16 cellular contexts compared by ENCODE assay signal in genomic region chr2:40507429-40507828, GRCh38. TPM values are rescaled to one million over a fixed set of nuclear protein-coding genes. Genes with fewer than 3 reads are reported as not detected.
DNase-seq lines count a peak whose midpoint lies in the region; ATAC-seq and TF ChIP-seq lines count a peak whose summit lies in the region.
"Had no signal": no experiment of that assay in that cellular context is flagged by ENCODE, and none has a peak within 500 bp of the region (broad histone marks: within the 10 kb centered on the region; RNA-seq: fewer than 3 reads in every experiment).

No MANE protein-coding gene starts in this region.

- H3K4me1 ChIP-seq in heart right ventricle = peaks cover 0 to 18% (median 4%) of the 10 kb centered on the region in 9 donors
- H3K4me1 ChIP-seq: HAP-1 had no signal

- no peaks in the 10 kb centered on the region for H3K27me3 Mint-ChIP-seq in stimulated activated naive B cell treated with anti-CD40 and anti-IgM and Interleukin-4, amounts not matched to agents 10 μg/mL and 1 μg/mL and 100 μg/mL, for 72 hours
- H3K27me3 Mint-ChIP-seq in activated T-helper 1 cell treated with anti-CD3 and anti-CD28 coated beads, Interleukin-12 subunit alpha, Interleukin-12 subunit beta, Interleukin-2, Interleukin-4 antibody, amounts not matched to agents 30 ng/mL and 10 ng/mL and 1 ng/mL, durations not matched to agents 14 hours and 24 hours and 36 hours (ENCODE audit: insufficient read depth) = no peaks in the 10 kb centered on the region

- ATAC-seq in heart right ventricle = no peak
- no peak for ATAC-seq in Right ventricle myocardium inferior
- ATAC-seq in GM21717 (IDR thresholded peaks at IDR 0.05; ENCODE audit: unreplicated experiment) = peak; percentile 91
- ATAC-seq in HG03469 (IDR thresholded peaks at IDR 0.05; ENCODE audit: unreplicated experiment) = peak; percentile 92
- ATAC-seq in stimulated activated naive B cell treated with anti-CD40 and anti-IgM and Interleukin-4, amounts not matched to agents 10 μg/mL and 1 μg/mL and 100 μg/mL, for 72 hours (replicated peaks) = peak; percentile 54 to 59

- intact Hi-C loops in heart right ventricle (cut with DNase I) (loop anchor here in 1 of 10 donors (5.0 kb wide), 1 partner anchor 50 kb away; no protein-coding TSS in a partner anchor), Right ventricle myocardium inferior (cut with DNase I) (loop anchor here (5.0 kb wide), 1 partner anchor 55 kb away; the partner anchor contains the start of gene SLC8A1)
- intact Hi-C loops in activated T-helper 1 cell treated with anti-CD3 and anti-CD28 coated beads, Interleukin-12 subunit alpha, Interleukin-12 subunit beta, Interleukin-2, Interleukin-4 antibody, amounts not matched to agents 30 ng/mL and 10 ng/mL and 1 ng/mL, durations not matched to agents 14 hours and 24 hours and 36 hours (cut with micrococcal nuclease) = no loop called here

- H3K4me3 ChIP-seq in heart right ventricle = peak overlapping the region in 5 of 10 donors; percentile 16 to 65 (median 58)
- H3K4me3 ChIP-seq: HAP-1, SK-N-MC had no signal

- no peak overlapping the region for H3K27ac Mint-ChIP-seq in stimulated activated naive B cell treated with anti-CD40 and anti-IgM and Interleukin-4, amounts not matched to agents 10 μg/mL and 1 μg/mL and 100 μg/mL, for 72 hours
- H3K27ac Mint-ChIP-seq in activated T-helper 1 cell treated with anti-CD3 and anti-CD28 coated beads, Interleukin-12 subunit alpha, Interleukin-12 subunit beta, Interleukin-2, Interleukin-4 antibody, amounts not matched to agents 30 ng/mL and 10 ng/mL and 1 ng/mL, durations not matched to agents 14 hours and 24 hours and 36 hours = no peak overlapping the region

- no peaks in the 10 kb centered on the region for H3K27me3 ChIP-seq in heart right ventricle

- peak overlapping the region in 7 of 10 donors; percentile 1 to 96 (median 30) for H3K27ac ChIP-seq in heart right ventricle
- H3K27ac ChIP-seq: SK-N-MC had no signal

- H3K9me3 ChIP-seq in heart right ventricle = no peaks in the 10 kb centered on the region
- H3K9me3 ChIP-seq: HAP-1 had no signal

- no peak overlapping the region for H3K4me3 Mint-ChIP-seq in stimulated activated naive B cell treated with anti-CD40 and anti-IgM and Interleukin-4, amounts not matched to agents 10 μg/mL and 1 μg/mL and 100 μg/mL, for 72 hours
- no peak overlapping the region for H3K4me3 Mint-ChIP-seq in activated T-helper 1 cell treated with anti-CD3 and anti-CD28 coated beads, Interleukin-12 subunit alpha, Interleukin-12 subunit beta, Interleukin-2, Interleukin-4 antibody, amounts not matched to agents 30 ng/mL and 10 ng/mL and 1 ng/mL, durations not matched to agents 14 hours and 24 hours and 36 hours

- no peak for TF ChIP-seq CTCF in heart right ventricle (IDR thresholded peaks at IDR 0.05)

- WGBS in heart right ventricle, 2 donors = 39 to 60% methylated on average over 1 of the region's 1 CpG

- DNase-seq in heart right ventricle (no peak), Right ventricle myocardium inferior (ENCODE audit: missing footprints) (no peak), dedifferentiated amniotic fluid mesenchymal stem cell (ENCODE audit: extremely low spot score) (no peak)
- no peak for DNase-seq in stimulated activated naive B cell treated with anti-CD40 and anti-IgM and Interleukin-4, amounts not matched to agents 10 μg/mL and 1 μg/mL and 100 μg/mL, for 72 hours
- DNase-seq in activated T-helper 1 cell treated with anti-CD3 and anti-CD28 coated beads, Interleukin-12 subunit alpha, Interleukin-12 subunit beta, Interleukin-2, Interleukin-4 antibody, amounts not matched to agents 30 ng/mL and 10 ng/mL and 1 ng/mL, durations not matched to agents 14 hours and 24 hours and 36 hours (ENCODE audit: low spot score) = no peak
- no peak for DNase-seq in stimulated activated CD4-positive, alpha-beta T cell treated with anti-CD3 and anti-CD28 coated beads, Interleukin-2, amount 100 ng/mL, for 24 hours
- DNase-seq: ACHN; activated T-cell treated with anti-CD3 and anti-CD28 coated beads, Interleukin-2, amount 50 U/mL, for 1 hour; anterior cingulate cortex; glutamatergic neuron; NCI-H1092 treated with DMSO at 0.1 percent for 48 hours; NCI-H510A had no signal

- H3K36me3 ChIP-seq in heart right ventricle = no peaks in the 10 kb centered on the region
- H3K36me3 ChIP-seq: HAP-1 had no signal

- no peaks in the 10 kb centered on the region for H3K36me3 Mint-ChIP-seq in stimulated activated naive B cell treated with anti-CD40 and anti-IgM and Interleukin-4, amounts not matched to agents 10 μg/mL and 1 μg/mL and 100 μg/mL, for 72 hours
- H3K36me3 Mint-ChIP-seq in activated T-helper 1 cell treated with anti-CD3 and anti-CD28 coated beads, Interleukin-12 subunit alpha, Interleukin-12 subunit beta, Interleukin-2, Interleukin-4 antibody, amounts not matched to agents 30 ng/mL and 10 ng/mL and 1 ng/mL, durations not matched to agents 14 hours and 24 hours and 36 hours (ENCODE audit: low read depth) = no peaks in the 10 kb centered on the region

- no peaks in the 10 kb centered on the region for H3K9me3 Mint-ChIP-seq in stimulated activated naive B cell treated with anti-CD40 and anti-IgM and Interleukin-4, amounts not matched to agents 10 μg/mL and 1 μg/mL and 100 μg/mL, for 72 hours
- no peaks in the 10 kb centered on the region for H3K9me3 Mint-ChIP-seq in activated T-helper 1 cell treated with anti-CD3 and anti-CD28 coated beads, Interleukin-12 subunit alpha, Interleukin-12 subunit beta, Interleukin-2, Interleukin-4 antibody, amounts not matched to agents 30 ng/mL and 10 ng/mL and 1 ng/mL, durations not matched to agents 14 hours and 24 hours and 36 hours

- no peaks in the 10 kb centered on the region for H3K4me1 Mint-ChIP-seq in stimulated activated naive B cell treated with anti-CD40 and anti-IgM and Interleukin-4, amounts not matched to agents 10 μg/mL and 1 μg/mL and 100 μg/mL, for 72 hours
- no peaks in the 10 kb centered on the region for H3K4me1 Mint-ChIP-seq in activated T-helper 1 cell treated with anti-CD3 and anti-CD28 coated beads, Interleukin-12 subunit alpha, Interleukin-12 subunit beta, Interleukin-2, Interleukin-4 antibody, amounts not matched to agents 30 ng/mL and 10 ng/mL and 1 ng/mL, durations not matched to agents 14 hours and 24 hours and 36 hours (ENCODE audit: low read depth)

RNA-seq across cellular contexts. Expression of gene SLC8A1, which starts 55.5 kb away (rescaled TPM):
- total RNA-seq in heart right ventricle = 1,000 to 10,000 TPM in 7 of 10 donors, 100 to 1,000 TPM in 3; 791 to 1,497 (median 1,148) TPM
- polyA plus RNA-seq in heart right ventricle = 10 to 100 TPM; 11.1 to 46.1 TPM
- 999 TPM for total RNA-seq in Right ventricle myocardium inferior
- 1.8 and 2.9 TPM in 2 replicates for total RNA-seq in activated T-helper 1 cell treated with anti-CD3 and anti-CD28 coated beads, Interleukin-12 subunit alpha, Interleukin-12 subunit beta, Interleukin-2, Interleukin-4 antibody, amounts not matched to agents 30 ng/mL and 10 ng/mL and 1 ng/mL, durations not matched to agents 14 hours and 24 hours and 36 hours

Comparison
In these comparisons a context has a peak if more than half of its experiments do, and no peak if none do; other contexts are left out.
1. ATAC-seq: peak in GM21717 (single experiment), HG03469 (single experiment) and stimulated activated naive B cell treated with anti-CD40 and anti-IgM and Interleukin-4, amounts not matched to agents 10 μg/mL and 1 μg/mL and 100 μg/mL, for 72 hours (2 of 2); none in heart right ventricle (0 of 8) and Right ventricle myocardium inferior (single experiment).
2. RNA of gene SLC8A1, which starts 55.5 kb away (total RNA-seq): 791 to 1,497 TPM in heart right ventricle and 999 TPM in Right ventricle myocardium inferior (single experiment); 1.8 to 2.9 TPM in activated T-helper 1 cell treated with anti-CD3 and anti-CD28 coated beads, Interleukin-12 subunit alpha, Interleukin-12 subunit beta, Interleukin-2, Interleukin-4 antibody, amounts not matched to agents 30 ng/mL and 10 ng/mL and 1 ng/mL, durations not matched to agents 14 hours and 24 hours and 36 hours; every median in the first group is over 100 times any median in the second.